14 cellular contexts compared by ENCODE assay signal in genomic region chr1:146013566-146013937, GRCh38. TPM values are rescaled to one million over a fixed set of nuclear protein-coding genes. Genes with fewer than 3 reads are reported as not detected.
"Had no signal": no experiment of that assay in that cellular context is flagged by ENCODE, and none has a peak within 500 bp of the region (broad histone marks: within the 10 kb centered on the region; RNA-seq: fewer than 3 reads in every experiment).

No MANE protein-coding gene starts in this region.

- H3K27me3 ChIP-seq: esophagus muscularis mucosa, uterus had no signal

- H3K36me3 Mint-ChIP-seq: activated naive CD8-positive, alpha-beta T cell treated with anti-CD3 and anti-CD28 coated beads, Interleukin-2, amount 10 ng/mL, durations not matched to agents 7 days and 5 days; mesothelial cell of epicardium had no signal

- DNase-seq: activated naive CD8-positive, alpha-beta T cell treated with anti-CD3 and anti-CD28 coated beads, Interleukin-2, amount 10 ng/mL, durations not matched to agents 7 days and 5 days; islet precursor cell; left colon; lower lobe of right lung; retina had no signal

- H3K36me3 ChIP-seq: esophagus muscularis mucosa, lower lobe of right lung, tibial artery, uterus, WERI-Rb-1 had no signal

- H3K4me3 Mint-ChIP-seq: activated naive CD8-positive, alpha-beta T cell treated with anti-CD3 and anti-CD28 coated beads, Interleukin-2, amount 10 ng/mL, durations not matched to agents 7 days and 5 days; mesothelial cell of epicardium; nephron; T-helper 1 cell treated with Interleukin-12 subunit alpha and Interleukin-12 subunit beta and Interleukin-4 antibody, amounts not matched to agents 30 μg/mL and 1 μg/mL, for 36 hours had no signal

- H3K9me3 Mint-ChIP-seq: activated naive CD8-positive, alpha-beta T cell treated with anti-CD3 and anti-CD28 coated beads, Interleukin-2, amount 10 ng/mL, durations not matched to agents 7 days and 5 days; mesothelial cell of epicardium; nephron; T-helper 1 cell treated with Interleukin-12 subunit alpha and Interleukin-12 subunit beta and Interleukin-4 antibody, amounts not matched to agents 30 μg/mL and 1 μg/mL, for 36 hours had no signal

- H3K27ac ChIP-seq: esophagus muscularis mucosa, lower lobe of right lung, tibial artery, uterus, WERI-Rb-1 had no signal

- H3K4me1 ChIP-seq: tibial artery, uterus had no signal

- H3K27ac Mint-ChIP-seq: activated naive CD8-positive, alpha-beta T cell treated with anti-CD3 and anti-CD28 coated beads, Interleukin-2, amount 10 ng/mL, durations not matched to agents 7 days and 5 days; mesothelial cell of epicardium; T-helper 1 cell treated with Interleukin-12 subunit alpha and Interleukin-12 subunit beta and Interleukin-4 antibody, amounts not matched to agents 30 μg/mL and 1 μg/mL, for 36 hours had no signal

- H3K4me3 ChIP-seq: esophagus muscularis mucosa, lower lobe of right lung, tibial artery, uterus had no signal

- H3K9me3 ChIP-seq: esophagus muscularis mucosa, lower lobe of right lung, tibial artery, uterus had no signal

RNA-seq across cellular contexts. Expression of gene HJV, which starts 8.0 kb away (rescaled TPM):
- total RNA-seq: activated naive CD8-positive, alpha-beta T cell treated with anti-CD3 and anti-CD28 coated beads, Interleukin-2, amount 10 ng/mL, durations not matched to agents 7 days and 5 days; dermis blood vessel endothelial cell; endothelial cell of umbilical vein; esophagus muscularis mucosa; left colon; lower lobe of right lung; mesothelial cell of epicardium; uterus had no signal
- polyA plus RNA-seq: endothelial cell of umbilical vein had no signal
